17 cellular contexts compared by ENCODE assay signal in genomic region chr4:74456849-74457395, GRCh38. TPM values are rescaled to one million over a fixed set of nuclear protein-coding genes. Genes with fewer than 3 reads are reported as not detected.
"Had no signal": no experiment of that assay in that cellular context is flagged by ENCODE, and none has a peak within 500 bp of the region (broad histone marks: within the 10 kb centered on the region; RNA-seq: fewer than 3 reads in every experiment).

No MANE protein-coding gene starts in this region.

- ATAC-seq: heart left ventricle; naive thymus-derived CD8-positive, alpha-beta T cell had no signal

- H3K27me3 Mint-ChIP-seq: type B pancreatic cell had no signal

- H3K9me3 ChIP-seq: colonic mucosa, ovary had no signal

- H3K27ac Mint-ChIP-seq: naive thymus-derived CD8-positive, alpha-beta T cell had no signal

- H3K4me3 ChIP-seq: colonic mucosa, heart left ventricle, ovary, right atrium auricular region, smooth muscle cell had no signal

- H3K27me3 ChIP-seq: colonic mucosa, heart left ventricle, ovary, right atrium auricular region had no signal

- H3K4me1 ChIP-seq: colonic mucosa, heart left ventricle, right atrium auricular region had no signal

- H3K4me2 ChIP-seq: smooth muscle cell had no signal

- FAIRE-seq: frontal cortex, urothelium cell line had no signal

- H3K9me3 Mint-ChIP-seq: type B pancreatic cell had no signal

- H3K36me3 ChIP-seq: colonic mucosa, heart left ventricle, ovary, right atrium auricular region had no signal

- H3K4me1 Mint-ChIP-seq: naive thymus-derived CD8-positive, alpha-beta T cell; neural crest cell had no signal

- H3K27ac ChIP-seq: colonic mucosa, heart left ventricle, ovary, right atrium auricular region had no signal

- H3K36me3 Mint-ChIP-seq: type B pancreatic cell had no signal

- DNase-seq: colonic mucosa; dermis blood vessel endothelial cell; erythroblast; heart left ventricle; hippocampal formation; kidney glomerular epithelial cell; naive thymus-derived CD8-positive, alpha-beta T cell; ovary; stimulated activated CD4-positive, alpha-beta T cell treated with anti-CD3 and anti-CD28 coated beads, Interleukin-2, amount 100 ng/mL, for 48 hours; stimulated activated naive CD4-positive, alpha-beta T cell treated with Interleukin-2 at 50 U/mL for 16 hours had no signal

- H3K4me3 Mint-ChIP-seq: naive thymus-derived CD8-positive, alpha-beta T cell; neural crest cell; type B pancreatic cell had no signal

RNA-seq across cellular contexts. Expression of gene AREG, which starts 12.0 kb away (rescaled TPM):
- total RNA-seq: frontal cortex, liver, neural crest cell had no signal
